Comparison of ENCODE assay signal across 9 cellular contexts in genomic region chr11:61587951-61588695, GRCh38. TPM values are rescaled to one million over a fixed set of nuclear protein-coding genes. Genes with fewer than 3 reads are reported as not detected.
A peak's percentile ranks its signal among the peaks of the same experiment; 100 is the strongest.
DNase-seq lines count a peak whose midpoint lies in the region; ATAC-seq and TF ChIP-seq lines count a peak whose summit lies in the region.
"Had no signal": no experiment of that assay in that cellular context is flagged by ENCODE, and none has a peak within 500 bp of the region (broad histone marks: within the 10 kb centered on the region; RNA-seq: fewer than 3 reads in every experiment).

No MANE protein-coding gene starts in this region.

- H3K79me2 ChIP-seq in parathyroid adenoma = no peaks in the 10 kb centered on the region

- H3K4me3 ChIP-seq in GM12865 (ENCODE audit: low read depth, low read length) (no peak overlapping the region), fibroblast of the aortic adventitia (ENCODE audit: low read depth, low read length) (peak overlapping the region; percentile 44), parathyroid adenoma (ENCODE audit: low read depth, low read length) (peak overlapping the region; percentile 54), tibial nerve (peak overlapping the region; percentile 34 to 53 (median 42))
- H3K4me3 ChIP-seq: SJCRH30 had no signal

- H3K27ac ChIP-seq in parathyroid adenoma (peak overlapping the region; percentile 49), tibial nerve (peak overlapping the region in 2 of 4 donors; percentile 6 to 18)
- H3K27ac ChIP-seq: SJCRH30 had no signal

- no peak for ATAC-seq in HG02840 (IDR thresholded peaks at IDR 0.05; ENCODE audit: low FRiP score, unreplicated experiment)
- no peak for ATAC-seq in GM21786 (IDR thresholded peaks at IDR 0.05; ENCODE audit: unreplicated experiment)

- no peak for TF ChIP-seq POLR2A in tibial nerve (IDR thresholded peaks at IDR 0.05)

- H3K9me3 ChIP-seq in parathyroid adenoma (ENCODE audit: control insufficient read depth, low read length) = no peaks in the 10 kb centered on the region
- no peaks in the 10 kb centered on the region for H3K9me3 ChIP-seq in tibial nerve
- H3K9me3 ChIP-seq: SJCRH30 had no signal

- no peaks in the 10 kb centered on the region for H3K36me3 ChIP-seq in parathyroid adenoma (ENCODE audit: control insufficient read depth, insufficient read depth, low read length)
- no peaks in the 10 kb centered on the region for H3K36me3 ChIP-seq in tibial nerve
- H3K36me3 ChIP-seq: SJCRH30 had no signal

- peak overlapping the region; percentile 80 for H2AFZ ChIP-seq in parathyroid adenoma

- no peak overlapping the region for H3K9ac ChIP-seq in parathyroid adenoma

- no peak for TF ChIP-seq EP300 in tibial nerve (IDR thresholded peaks at IDR 0.05)

- H3K27me3 ChIP-seq in parathyroid adenoma (ENCODE audit: control insufficient read depth, insufficient read depth, low read length) (no peaks in the 10 kb centered on the region), tibial nerve (peaks cover 0 to 28% of the 10 kb centered on the region in 2 donors)

- H3K4me2 ChIP-seq in parathyroid adenoma (ENCODE audit: low read length) = peak overlapping the region; percentile 72

- no peak for TF ChIP-seq CTCF in GM12865 (IDR thresholded peaks at IDR 0.05; ENCODE audit: insufficient read depth, low read depth, low read length, missing control alignments)
- TF ChIP-seq CTCF in fibroblast of the aortic adventitia (IDR thresholded peaks at IDR 0.05; ENCODE audit: insufficient read depth, low read length) = peak; percentile 51
- TF ChIP-seq CTCF in parathyroid adenoma (IDR thresholded peaks at IDR 0.05) = peak; percentile 4
- no peak for TF ChIP-seq CTCF in tibial nerve (IDR thresholded peaks at IDR 0.05)

- 5 to 6% methylated on average over 9 to 29 of the region's 29 CpGs for WGBS in tibial nerve, 2 donors

- H3K4me1 ChIP-seq in parathyroid adenoma (peaks cover 2% of the 10 kb centered on the region), tibial nerve (peaks cover 0 to 19% (median 15%) of the 10 kb centered on the region in 4 donors)
- H3K4me1 ChIP-seq: SJCRH30 had no signal

- DNase-seq in GM12865 (ENCODE audit: low read depth) = peak; percentile 12
- DNase-seq in NCI-H774 (lab: John Stamatoyannopoulos, UW) = peak; percentile 66
- peak; percentile 34 to 46 for DNase-seq in activated T-helper 1 cell treated with anti-CD3 and anti-CD28 coated beads, Interleukin-2, amount 50 U/mL, for 16 hours (ENCODE audit: low read depth in 1 of 2, low spot score in 1 of 2)
- DNase-seq in fibroblast of the aortic adventitia (ENCODE audit: low read depth) = no peak
- peak in 1 of 2 donors; percentile 16 for DNase-seq in tibial nerve (ENCODE audit: low spot score in 2 of 2)

RNA-seq across cellular contexts. Expression of gene SYT7, which starts 7.2 kb away (rescaled TPM):
- 7.0 and 112 TPM in 2 replicates for total RNA-seq in fibroblast of the aortic adventitia (ENCODE audit: low replicate concordance)
- total RNA-seq in tibial nerve = 1 to 10 TPM; 1.2 to 2.5 (median 1.8) TPM

Comparison
In these comparisons a context has a peak if more than half of its experiments do, and no peak if none do; other contexts are left out.
1. CTCF ChIP-seq: peak in fibroblast of the aortic adventitia (single experiment) and parathyroid adenoma (single experiment); none in GM12865 (single experiment) and tibial nerve (0 of 5).